Comparison of ENCODE assay signal across 1 cellular context in the genomic region with DNA sequence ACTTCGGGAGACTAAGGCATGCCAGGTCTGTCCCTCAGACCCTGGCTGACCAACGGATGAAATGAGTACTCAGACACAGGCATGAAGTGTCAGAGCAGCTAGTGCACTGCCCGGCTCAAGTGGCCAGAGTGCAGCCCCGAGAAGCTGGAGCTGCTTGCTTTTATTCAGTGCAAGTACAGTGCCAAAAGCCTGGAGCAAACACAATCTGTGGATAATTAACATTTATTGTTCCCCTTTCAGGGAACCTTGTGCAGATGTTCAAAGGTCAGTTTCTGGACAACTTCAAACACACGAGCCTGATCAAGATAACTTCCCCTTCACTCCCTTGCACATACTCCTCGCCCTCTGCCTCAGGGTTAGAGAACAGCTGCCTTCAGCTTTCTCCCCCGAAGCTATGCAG.
TF ChIP-seq lines count a peak whose summit lies in the region.

No MANE protein-coding gene starts in this region.

TF ChIP-seq in H1, 55 proteins besides CTCF, POLR2A, EP300 and RAD21:
- TF ChIP-seq TAF7 (optimal IDR thresholded peaks at IDR 0.05; ENCODE audit: borderline replicate concordance, low read depth, low read length): no peak
